Comparison of ENCODE assay signal across 18 cellular contexts in genomic region chr15:74191798-74192197, GRCh38. TPM values are rescaled to one million over a fixed set of nuclear protein-coding genes. Genes with fewer than 3 reads are reported as not detected.
DNase-seq lines count a peak whose midpoint lies in the region; ATAC-seq, FAIRE-seq and TF ChIP-seq lines count a peak whose summit lies in the region.
"Had no signal": no experiment of that assay in that cellular context is flagged by ENCODE, and none has a peak within 500 bp of the region (broad histone marks: within the 10 kb centered on the region; RNA-seq: fewer than 3 reads in every experiment).

No MANE protein-coding gene starts in this region.

- intact Hi-C loops in HepG2 (cut with micrococcal nuclease; ENCODE audit: unreplicated experiment) = no loop called here
- intact Hi-C loops in right lobe of liver (cut with DNase I) = no loop called here
- intact Hi-C loops in K562 (cut with micrococcal nuclease) = no loop called here

- H3K4me1 ChIP-seq in HepG2 (ENCODE audit: insufficient read depth, low read length) (0 out of 2 replicates have a peak, but pooled peaks cover 8% of the 10 kb centered on the region), right lobe of liver (no peaks in the 10 kb centered on the region), K562 (replicated peaks in 1 of 2; ENCODE audit: control insufficient read depth in 2 of 2, insufficient read depth in 2 of 2, low read length in 2 of 2) (no peaks in the 10 kb centered on the region), neuronal stem cell (ENCODE audit: control insufficient read depth in 2 of 2, insufficient read depth in 1 of 2, low read depth in 1 of 2, low read length in 2 of 2) (peaks cover 13 to 14% of the 10 kb centered on the region in 2 donors)

- H2BK12ac ChIP-seq in neuronal stem cell (ENCODE audit: low read length) = no peak overlapping the region

- CTCF ChIA-PET in HepG2 (lab: Yijun Ruan, JAX; ENCODE audit: low intra/inter-chr PET ratio, low total read pairs) (no interaction called here), K562 (lab: Yijun Ruan, JAX; ENCODE audit: low intra/inter-chr PET ratio) (no interaction called here)

- TF ChIP-seq CTCF in HepG2 (CRISPR knock-in tag; IDR thresholded peaks at IDR 0.05) (no peak), right lobe of liver (IDR thresholded peaks at IDR 0.05) (no peak), K562 (IDR thresholded peaks at IDR 0.05 in 2 of 3, conservative IDR thresholded peaks at IDR 0.05 in 1 of 3; ENCODE audit: insufficient read depth in 2 of 3, low read depth in 1 of 3, low read length in 3 of 3) (no peak)

- H3K9ac ChIP-seq in HepG2 (ENCODE audit: insufficient read depth, low read depth, low read length) (no peak overlapping the region), K562 (ENCODE audit: insufficient read depth in 1 of 2, low read depth in 2 of 2, low read length in 2 of 2) (no peak overlapping the region), neuronal stem cell (ENCODE audit: low read depth, low read length, poor library complexity) (no peak overlapping the region)

- H3K9me1 ChIP-seq in K562 (ENCODE audit: control insufficient read depth, insufficient read depth, low read length) = no peaks in the 10 kb centered on the region

- H3K18ac ChIP-seq in neuronal stem cell (ENCODE audit: low read length) = peak overlapping the region; percentile 93

- H3K14ac ChIP-seq in neuronal stem cell (ENCODE audit: low read length) = no peak overlapping the region

- no peak overlapping the region for H2AK5ac ChIP-seq in neuronal stem cell (ENCODE audit: low read depth, low read length)

- no peak overlapping the region for H3K23ac ChIP-seq in neuronal stem cell (ENCODE audit: low read depth, low read length, poor library complexity)

- no peak overlapping the region for H3K4ac ChIP-seq in neuronal stem cell (ENCODE audit: low read length)

- H3K36me3 ChIP-seq in HepG2 (replicated peaks in 1 of 2; ENCODE audit: control insufficient read depth in 1 of 2, insufficient read depth in 2 of 2, low read length in 2 of 2) (no peaks in the 10 kb centered on the region), right lobe of liver (no peaks in the 10 kb centered on the region), K562 (ENCODE audit: control insufficient read depth, insufficient read depth, low read length) (no peaks in the 10 kb centered on the region), neuronal stem cell (replicated peaks in 1 of 2; ENCODE audit: control insufficient read depth in 2 of 2, insufficient read depth in 2 of 2, low read length in 2 of 2) (peaks cover 0 to 58% of the 10 kb centered on the region in 2 donors)
- H3K36me3 ChIP-seq: SJSA1 had no signal

- TF ChIP-seq POLR2A in HepG2 (IDR thresholded peaks at IDR 0.05; ENCODE audit: insufficient read depth in 1 of 2, low read depth in 2 of 2, low read length in 2 of 2) = no peak
- TF ChIP-seq POLR2A in right lobe of liver (IDR thresholded peaks at IDR 0.05) = no peak
- no peak for TF ChIP-seq POLR2A in K562 (conservative IDR thresholded peaks at IDR 0.05)

- in situ Hi-C loops in HepG2 (cut with HindIII; ENCODE audit: extremely low pct_ligation_motif_present, low pct_unique_long_range_greater_than_20kb) = no loop called here
- in situ Hi-C loops in K562 (cut with MboI) = no loop called here

- H3K4me2 ChIP-seq in HepG2 (ENCODE audit: low read depth, low read length) (no peak overlapping the region), K562 (ENCODE audit: insufficient read depth, low read length) (no peak overlapping the region), neuronal stem cell (ENCODE audit: insufficient read depth, low read length, poor library complexity, severe bottlenecking) (no peak overlapping the region)

- H4K20me1 ChIP-seq in HepG2 (ENCODE audit: insufficient read depth, low read length) = no peaks in the 10 kb centered on the region
- 0 out of 2 replicates have a peak, but pooled peaks cover 14% of the 10 kb centered on the region for H4K20me1 ChIP-seq in K562 (replicated peaks; ENCODE audit: control insufficient read depth, insufficient read depth, low read length)

- H3K27me3 ChIP-seq in HepG2 (ENCODE audit: control insufficient read depth in 1 of 2, insufficient read depth in 2 of 2, low read length in 2 of 2) (no peaks in the 10 kb centered on the region), right lobe of liver (no peaks in the 10 kb centered on the region), K562 (ENCODE audit: control insufficient read depth in 2 of 2, insufficient read depth in 2 of 2, low read length in 2 of 2) (peaks cover 0 to 68% of the 10 kb centered on the region in 2 experiments; a peak in 3 of 5 replicates), neuronal stem cell (ENCODE audit: control insufficient read depth in 3 of 3, insufficient read depth in 3 of 3, low read depth in 1 of 3, low read length in 3 of 3) (no peaks in the 10 kb centered on the region)
- H3K27me3 ChIP-seq: SJSA1 had no signal

- no peaks in the 10 kb centered on the region for H3K9me3 ChIP-seq in HepG2 (ENCODE audit: low read length)
- H3K9me3 ChIP-seq in right lobe of liver = no peaks in the 10 kb centered on the region
- no peaks in the 10 kb centered on the region for H3K9me3 ChIP-seq in K562 (replicated peaks; ENCODE audit: control insufficient read depth, insufficient read depth, low read depth, low read length)
- no peaks in the 10 kb centered on the region for H3K9me3 ChIP-seq in neuronal stem cell (replicated peaks in 1 of 2; ENCODE audit: control insufficient read depth in 2 of 2, insufficient read depth in 1 of 2, low read depth in 1 of 2, low read length in 2 of 2)
- H3K9me3 ChIP-seq: SJSA1 had no signal

- H3K4me3 ChIP-seq in HepG2 (replicated peaks in 1 of 3; ENCODE audit: insufficient read depth in 1 of 3, low read depth in 2 of 3, low read length in 3 of 3) (no peak overlapping the region), right lobe of liver (no peak overlapping the region), K562 (no peak overlapping the region), neuronal stem cell (ENCODE audit: low read length in 2 of 2) (no peak overlapping the region)
- H3K4me3 ChIP-seq: SJSA1 had no signal

- POLR2A ChIA-PET in HepG2 (lab: Yijun Ruan, JAX) = no interaction called here
- POLR2A ChIA-PET in K562 (lab: Yijun Ruan, JAX) = no interaction called here

- TF ChIP-seq RAD21 in HepG2 (CRISPR knock-in tag; IDR thresholded peaks at IDR 0.05) = no peak
- no peak for TF ChIP-seq RAD21 in K562 (CRISPR knock-in tag; conservative IDR thresholded peaks at IDR 0.05 in 1 of 2, IDR thresholded peaks at IDR 0.05 in 1 of 2)

- no peak for DNase-seq in HepG2 (ENCODE audit: low spot score)
- DNase-seq in right lobe of liver = no peak
- DNase-seq in K562 (ENCODE audit: extremely low read depth in 1 of 4, low spot score in 3 of 4) = no peak
- DNase-seq in neuronal stem cell (ENCODE audit: low spot score) = no peak
- DNase-seq in NCI-H446 (lab: John Stamatoyannopoulos, UW) = no peak
- no peak for DNase-seq in middle frontal gyrus (ENCODE audit: extremely low spot score, low spot score)
- DNase-seq: C1 segment of cervical spinal cord, DND-41, H9, NCI-H1417, NCI-H187 treated with DMSO at 0.1 percent for 48 hours, NCI-H345, NCI-H69 had no signal

- BruUV-seq in HepG2 (replicated peaks; lab: Mats Ljungman, UMichigan) (no TSS peak), K562 (replicated peaks; lab: Mats Ljungman, UMichigan) (no TSS peak)

- no peak for FAIRE-seq in HepG2 (lab: Jason Lieb, UNC)
- no peak for FAIRE-seq in K562 (lab: Jason Lieb, UNC)

- H3K79me1 ChIP-seq in neuronal stem cell (ENCODE audit: low read depth, low read length) = no peaks in the 10 kb centered on the region

- H4K8ac ChIP-seq in neuronal stem cell (ENCODE audit: low read depth, low read length) = no peak overlapping the region

- H2BK5ac ChIP-seq in neuronal stem cell (ENCODE audit: low read length) = peak overlapping the region; percentile 80

- TF ChIP-seq EP300 in HepG2 (IDR thresholded peaks at IDR 0.05; ENCODE audit: low read depth in 2 of 2, low read length in 2 of 2) (no peak), HepG2 (CRISPR knock-in tag; IDR thresholded peaks at IDR 0.05; ENCODE audit: borderline replicate concordance) (no peak), K562 (IDR thresholded peaks at IDR 0.05; ENCODE audit: low read length) (no peak)

- no peak for ATAC-seq in HepG2
- ATAC-seq in right lobe of liver = no peak
- ATAC-seq in K562 = no peak
- ATAC-seq in GM18520 (IDR thresholded peaks at IDR 0.05; ENCODE audit: unreplicated experiment) = no peak

- H3K27ac ChIP-seq in HepG2 (ENCODE audit: extremely low read length, insufficient read depth, low read length) (no peak overlapping the region), right lobe of liver (no peak overlapping the region), K562 (ENCODE audit: extremely low read depth, low read depth, low read length) (no peak overlapping the region), neuronal stem cell (replicated peaks; ENCODE audit: low read length) (no peak overlapping the region)
- H3K27ac ChIP-seq: SJSA1 had no signal

- H2BK120ac ChIP-seq in neuronal stem cell (ENCODE audit: low read depth, low read length) = no peak overlapping the region

- H2AFZ ChIP-seq in HepG2 (ENCODE audit: low read length) = no peak overlapping the region
- no peak overlapping the region for H2AFZ ChIP-seq in K562 (ENCODE audit: low read depth, low read length)
- H2AFZ ChIP-seq in neuronal stem cell (ENCODE audit: low read length) = no peak overlapping the region

- H2BK15ac ChIP-seq in neuronal stem cell (ENCODE audit: low read length) = peak overlapping the region; percentile 9

- 37% methylated on average over 3 of the region's 3 CpGs for WGBS in HepG2 (ENCODE audit: low lambda C conversion rate)
- WGBS in right lobe of liver (ENCODE audit: insufficient coverage, low coverage, low lambda C conversion rate, missing lambda C conversion rate) = 8% methylated on average over 2 of the region's 3 CpGs
- WGBS in K562 (ENCODE audit: insufficient coverage, low coverage, missing lambda C conversion rate) = 0% methylated on average over 3 of the region's 3 CpGs
- WGBS in neuronal stem cell (ENCODE audit: extremely low coverage in 2 of 2, insufficient read length in 2 of 2, insufficient replicate concordance in 1 of 2), 2 donors = no CpG with 5 or more reads among the region's 3 CpGs

- H3K79me2 ChIP-seq in HepG2 (ENCODE audit: insufficient read depth, low read length) (no peaks in the 10 kb centered on the region), K562 (ENCODE audit: control insufficient read depth, insufficient read depth, low read length) (no peaks in the 10 kb centered on the region)

- H4K91ac ChIP-seq in neuronal stem cell (ENCODE audit: low read depth, low read length, poor library complexity) = no peak overlapping the region

RNA-seq across cellular contexts. Expression of gene STRA6, which starts 10.8 kb away (rescaled TPM):
- total RNA-seq in HepG2 (2016; rRNA removed; fragmentation: Illumina TruSeq; extraction: Trizol) = 0.81 and 2.1 TPM in 2 replicates
- total RNA-seq in HepG2 (2016; cell fraction: cytosol; rRNA removed; fragmentation: Illumina TruSeq; extraction: Trizol; ENCODE audit: low read depth) = 0.81 and 1.1 TPM in 2 replicates
- 0.77 and 3.1 TPM in 2 replicates for total RNA-seq in HepG2 (2016; cell fraction: insoluble cytoplasmic fraction; rRNA removed; fragmentation: Illumina TruSeq; extraction: Trizol)
- total RNA-seq in HepG2 (2016; cell fraction: membrane; rRNA removed; fragmentation: Illumina TruSeq; extraction: Trizol) = 0.83 and 1.1 TPM in 2 replicates
- total RNA-seq in HepG2 (2016; cell fraction: nucleus; rRNA removed; fragmentation: Illumina TruSeq; extraction: Trizol) = 2.8 and 4.4 TPM in 2 replicates
- 1.6 TPM in 2 replicates for polyA plus RNA-seq in HepG2 (2011; rRNA removed)
- polyA plus RNA-seq in HepG2 (2011; cell fraction: cytosol; rRNA removed) = 0.79 and 1.0 TPM in 2 replicates
- polyA plus RNA-seq in HepG2 (2011; cell fraction: nucleus; rRNA removed) = 5.5 and 10.9 TPM in 2 replicates
- polyA plus RNA-seq in HepG2 (2012) = 0.88 and 1.1 TPM in 2 replicates
- 0.44 and 0.51 TPM in 2 replicates for polyA plus RNA-seq in HepG2 (2016; cell fraction: cytosol; fragmentation: Illumina TruSeq; extraction: Trizol; ENCODE audit: low read depth)
- polyA plus RNA-seq in HepG2 (2016; cell fraction: insoluble cytoplasmic fraction; fragmentation: Illumina TruSeq; extraction: Trizol; ENCODE audit: low read depth) = 0.60 and 2.1 TPM in 2 replicates
- polyA plus RNA-seq in HepG2 (2016; cell fraction: membrane; fragmentation: Illumina TruSeq; extraction: Trizol; ENCODE audit: low read depth) = 0.18 and 0.78 TPM in 2 replicates
- 6.0 and 6.9 TPM in 2 replicates for polyA plus RNA-seq in HepG2 (2016; cell fraction: nucleus; fragmentation: Illumina TruSeq; extraction: Trizol; ENCODE audit: insufficient read depth, low read depth)
- 2.4 and 2.8 TPM in 2 replicates for polyA minus RNA-seq in HepG2 (2011; rRNA and poly(A)+ RNA removed; ENCODE audit: low replicate concordance)
- 0.59 and 1.4 TPM in 2 replicates for polyA minus RNA-seq in HepG2 (2011; cell fraction: cytosol; rRNA and poly(A)+ RNA removed)
- 2.2 and 4.2 TPM in 2 replicates for polyA minus RNA-seq in HepG2 (2011; cell fraction: nucleus; rRNA and poly(A)+ RNA removed)
- under 1 TPM in 1 of 6 experiments, not detected in 5; 0.12 TPM for total RNA-seq in right lobe of liver
- 1.6 and 8.9 TPM in 2 replicates for total RNA-seq in K562 (2011; cell fraction: chromatin; rRNA removed; ENCODE audit: low replicate concordance)
- total RNA-seq in K562 (2011; cell fraction: nucleolus; rRNA removed) = 1.8 and 6.5 TPM in 2 replicates
- 1.6 and 3.4 TPM in 2 replicates for total RNA-seq in K562 (2011; cell fraction: nucleoplasm; rRNA removed)
- 0.33 TPM in 1 of 2 replicates, not detected in the other for total RNA-seq in K562 (2014; rRNA removed)
- total RNA-seq in K562 (2014; rRNA removed; fragmentation: Illumina TruSeq; extraction: Trizol) = 0.18 TPM in 1 of 2 replicates, not detected in the other
- total RNA-seq in K562 (2015; rRNA removed; fragmentation: Illumina TruSeq; extraction: Trizol) = 0.43 and 0.60 TPM in 2 replicates
- 0.38 and 0.47 TPM in 2 replicates for total RNA-seq in K562 (2021)
- 1.9 and 2.0 TPM in 2 replicates for polyA plus RNA-seq in K562 (2011; rRNA removed)
- 0.97 and 2.3 TPM in 2 replicates for polyA plus RNA-seq in K562 (2011; cell fraction: cytosol; rRNA removed)
- 6.6 and 12.5 TPM in 2 replicates for polyA plus RNA-seq in K562 (2011; cell fraction: nucleus; rRNA removed)
- 0.30 and 0.50 TPM in 2 replicates for polyA plus RNA-seq in K562 (2012)
- polyA plus RNA-seq in K562 (2014; fragmentation: Illumina TruSeq; extraction: Trizol) = 0.28 and 0.40 TPM in 2 replicates
- under 1 TPM in 1 of 2 experiments, not detected in 1; 0.04 TPM for polyA plus RNA-seq in K562 (2014; fragmentation: Nextera tagmentation; extraction: Ambion mirVana)
- 0.43 and 0.65 TPM in 2 replicates for polyA plus RNA-seq in K562 (2014; rRNA removed)
- polyA minus RNA-seq in K562 (2011; rRNA and poly(A)+ RNA removed) = 1.0 and 1.6 TPM in 2 replicates
- polyA minus RNA-seq in K562 (2011; cell fraction: cytosol; rRNA and poly(A)+ RNA removed) = 0.29 TPM in 1 of 2 replicates, not detected in the other
- polyA minus RNA-seq in K562 (2011; cell fraction: nucleus; rRNA and poly(A)+ RNA removed) = 4.9 and 5.9 TPM in 2 replicates
- polyA plus RNA-seq in neuronal stem cell (2013, experiment 1 of 2) = 3.9 TPM
- polyA plus RNA-seq in neuronal stem cell (2013, experiment 2 of 2) = 3.4 TPM
- polyA plus RNA-seq: IgD-negative memory B cell had no signal

RNA-seq across cellular contexts. Expression of gene ISLR, which starts 18.3 kb away (rescaled TPM):
- total RNA-seq in HepG2 (2016; rRNA removed; fragmentation: Illumina TruSeq; extraction: Trizol) = not detected in 2 replicates
- not detected in 2 replicates for total RNA-seq in HepG2 (2016; cell fraction: cytosol; rRNA removed; fragmentation: Illumina TruSeq; extraction: Trizol; ENCODE audit: low read depth)
- total RNA-seq in HepG2 (2016; cell fraction: insoluble cytoplasmic fraction; rRNA removed; fragmentation: Illumina TruSeq; extraction: Trizol) = not detected in 2 replicates
- total RNA-seq in HepG2 (2016; cell fraction: membrane; rRNA removed; fragmentation: Illumina TruSeq; extraction: Trizol) = not detected in 2 replicates
- total RNA-seq in HepG2 (2016; cell fraction: nucleus; rRNA removed; fragmentation: Illumina TruSeq; extraction: Trizol) = not detected in 2 replicates
- polyA plus RNA-seq in HepG2 (2011; rRNA removed) = not detected in 2 replicates
- polyA plus RNA-seq in HepG2 (2011; cell fraction: cytosol; rRNA removed) = not detected in 2 replicates
- polyA plus RNA-seq in HepG2 (2011; cell fraction: nucleus; rRNA removed) = not detected in 2 replicates
- not detected in 2 replicates for polyA plus RNA-seq in HepG2 (2012)
- not detected in 2 replicates for polyA plus RNA-seq in HepG2 (2016; cell fraction: cytosol; fragmentation: Illumina TruSeq; extraction: Trizol; ENCODE audit: low read depth)
- polyA plus RNA-seq in HepG2 (2016; cell fraction: insoluble cytoplasmic fraction; fragmentation: Illumina TruSeq; extraction: Trizol; ENCODE audit: low read depth) = not detected in 2 replicates
- polyA plus RNA-seq in HepG2 (2016; cell fraction: membrane; fragmentation: Illumina TruSeq; extraction: Trizol; ENCODE audit: low read depth) = not detected in 2 replicates
- not detected in 2 replicates for polyA plus RNA-seq in HepG2 (2016; cell fraction: nucleus; fragmentation: Illumina TruSeq; extraction: Trizol; ENCODE audit: insufficient read depth, low read depth)
- polyA minus RNA-seq in HepG2 (2011; rRNA and poly(A)+ RNA removed; ENCODE audit: low replicate concordance) = not detected in 2 replicates
- polyA minus RNA-seq in HepG2 (2011; cell fraction: cytosol; rRNA and poly(A)+ RNA removed) = not detected in 2 replicates
- polyA minus RNA-seq in HepG2 (2011; cell fraction: nucleus; rRNA and poly(A)+ RNA removed) = not detected in 2 replicates
- total RNA-seq in right lobe of liver = 1 to 10 TPM; 1.5 to 9.9 (median 2.6) TPM
- total RNA-seq in K562 (2011; cell fraction: chromatin; rRNA removed; ENCODE audit: low replicate concordance) = not detected in 2 replicates
- total RNA-seq in K562 (2011; cell fraction: nucleolus; rRNA removed) = not detected in 2 replicates
- not detected in 2 replicates for total RNA-seq in K562 (2011; cell fraction: nucleoplasm; rRNA removed)
- not detected in 2 replicates for total RNA-seq in K562 (2014; rRNA removed)
- total RNA-seq in K562 (2014; rRNA removed; fragmentation: Illumina TruSeq; extraction: Trizol) = not detected in 2 replicates
- total RNA-seq in K562 (2015; rRNA removed; fragmentation: Illumina TruSeq; extraction: Trizol) = not detected in 2 replicates
- not detected in 2 replicates for total RNA-seq in K562 (2021)
- polyA plus RNA-seq in K562 (2011; rRNA removed) = not detected in 2 replicates
- polyA plus RNA-seq in K562 (2011; cell fraction: cytosol; rRNA removed) = 0.04 TPM in 1 of 2 replicates, not detected in the other
- not detected in 2 replicates for polyA plus RNA-seq in K562 (2011; cell fraction: nucleus; rRNA removed)
- not detected in 2 replicates for polyA plus RNA-seq in K562 (2012)
- not detected in 2 replicates for polyA plus RNA-seq in K562 (2014; fragmentation: Illumina TruSeq; extraction: Trizol)
- polyA plus RNA-seq in K562 (2014; fragmentation: Nextera tagmentation; extraction: Ambion mirVana) = not detected
- not detected in 2 replicates for polyA plus RNA-seq in K562 (2014; rRNA removed)
- not detected in 2 replicates for polyA minus RNA-seq in K562 (2011; rRNA and poly(A)+ RNA removed)
- not detected in 2 replicates for polyA minus RNA-seq in K562 (2011; cell fraction: cytosol; rRNA and poly(A)+ RNA removed)
- not detected in 2 replicates for polyA minus RNA-seq in K562 (2011; cell fraction: nucleus; rRNA and poly(A)+ RNA removed)
- polyA plus RNA-seq in neuronal stem cell (2013, experiment 1 of 2) = 0.56 TPM
- 0.73 TPM for polyA plus RNA-seq in neuronal stem cell (2013, experiment 2 of 2)
- total RNA-seq: HT-29, SJSA1 had no signal
- polyA plus RNA-seq: IgD-negative memory B cell had no signal

RNA-seq across cellular contexts. Expression of gene CCDC33, which starts 44.3 kb away (rescaled TPM):
- total RNA-seq in HepG2 (2016; rRNA removed; fragmentation: Illumina TruSeq; extraction: Trizol) (not detected in 2 replicates), right lobe of liver (not detected), K562 (2014; rRNA removed) (not detected in 2 replicates), K562 (2014; rRNA removed; fragmentation: Illumina TruSeq; extraction: Trizol) (not detected in 2 replicates), K562 (2015; rRNA removed; fragmentation: Illumina TruSeq; extraction: Trizol) (not detected in 2 replicates), K562 (2021) (0.13 TPM in 1 of 2 replicates, not detected in the other)
- not detected in 2 replicates for total RNA-seq in HepG2 (2016; cell fraction: cytosol; rRNA removed; fragmentation: Illumina TruSeq; extraction: Trizol; ENCODE audit: low read depth)
- total RNA-seq in HepG2 (2016; cell fraction: insoluble cytoplasmic fraction; rRNA removed; fragmentation: Illumina TruSeq; extraction: Trizol) = not detected in 2 replicates
- 0.14 and 0.53 TPM in 2 replicates for total RNA-seq in HepG2 (2016; cell fraction: membrane; rRNA removed; fragmentation: Illumina TruSeq; extraction: Trizol)
- not detected in 2 replicates for total RNA-seq in HepG2 (2016; cell fraction: nucleus; rRNA removed; fragmentation: Illumina TruSeq; extraction: Trizol)
- polyA plus RNA-seq in HepG2 (2011; rRNA removed) (0.08 and 0.30 TPM in 2 replicates), K562 (2011; rRNA removed) (0.91 and 1.1 TPM in 2 replicates), K562 (2014; fragmentation: Illumina TruSeq; extraction: Trizol) (not detected in 2 replicates), K562 (2014; fragmentation: Nextera tagmentation; extraction: Ambion mirVana) (under 1 TPM; 0.15 to 0.20 TPM), K562 (2014; rRNA removed) (0.08 TPM in 1 of 2 replicates, not detected in the other)
- 0.05 and 0.09 TPM in 2 replicates for polyA plus RNA-seq in HepG2 (2011; cell fraction: cytosol; rRNA removed)
- 0.35 TPM in 1 of 2 replicates, not detected in the other for polyA plus RNA-seq in HepG2 (2011; cell fraction: nucleus; rRNA removed)
- 0.20 TPM in 1 of 2 replicates, not detected in the other for polyA plus RNA-seq in HepG2 (2012)
- polyA plus RNA-seq in HepG2 (2016; cell fraction: cytosol; fragmentation: Illumina TruSeq; extraction: Trizol; ENCODE audit: low read depth) = 0.25 and 0.37 TPM in 2 replicates
- not detected in 2 replicates for polyA plus RNA-seq in HepG2 (2016; cell fraction: insoluble cytoplasmic fraction; fragmentation: Illumina TruSeq; extraction: Trizol; ENCODE audit: low read depth)
- polyA plus RNA-seq in HepG2 (2016; cell fraction: membrane; fragmentation: Illumina TruSeq; extraction: Trizol; ENCODE audit: low read depth) = 0.37 and 0.68 TPM in 2 replicates
- polyA plus RNA-seq in HepG2 (2016; cell fraction: nucleus; fragmentation: Illumina TruSeq; extraction: Trizol; ENCODE audit: insufficient read depth, low read depth) = not detected in 2 replicates
- 0.14 TPM in 1 of 2 replicates, not detected in the other for polyA minus RNA-seq in HepG2 (2011; rRNA and poly(A)+ RNA removed; ENCODE audit: low replicate concordance)
- not detected in 2 replicates for polyA minus RNA-seq in HepG2 (2011; cell fraction: cytosol; rRNA and poly(A)+ RNA removed)
- not detected in 2 replicates for polyA minus RNA-seq in HepG2 (2011; cell fraction: nucleus; rRNA and poly(A)+ RNA removed)
- total RNA-seq in K562 (2011; cell fraction: chromatin; rRNA removed; ENCODE audit: low replicate concordance) = 0.51 and 0.76 TPM in 2 replicates
- total RNA-seq in K562 (2011; cell fraction: nucleolus; rRNA removed) = not detected in 2 replicates
- total RNA-seq in K562 (2011; cell fraction: nucleoplasm; rRNA removed) = 0.44 and 0.92 TPM in 2 replicates
- 0.32 and 0.91 TPM in 2 replicates for polyA plus RNA-seq in K562 (2011; cell fraction: cytosol; rRNA removed)
- polyA plus RNA-seq in K562 (2011; cell fraction: nucleus; rRNA removed) = 0.78 and 0.95 TPM in 2 replicates
- polyA plus RNA-seq in K562 (2012) = 0.14 and 0.17 TPM in 2 replicates
- 0.28 and 0.39 TPM in 2 replicates for polyA minus RNA-seq in K562 (2011; rRNA and poly(A)+ RNA removed)
- not detected in 2 replicates for polyA minus RNA-seq in K562 (2011; cell fraction: cytosol; rRNA and poly(A)+ RNA removed)
- polyA minus RNA-seq in K562 (2011; cell fraction: nucleus; rRNA and poly(A)+ RNA removed) = 0.67 TPM in 1 of 2 replicates, not detected in the other
- polyA plus RNA-seq in neuronal stem cell (2013, experiment 1 of 2) = 1.3 TPM
- 1.1 TPM for polyA plus RNA-seq in neuronal stem cell (2013, experiment 2 of 2)
- total RNA-seq: A673, SJSA1 had no signal
- polyA plus RNA-seq: IgD-negative memory B cell had no signal

Comparison
In these comparisons a context has a peak if more than half of its experiments do, and no peak if none do; other contexts are left out.
1. Of the 241 proteins assayed by ChIP-seq in both HepG2 and K562: peak only in HepG2: RFX5; only in K562: RFX1; in both: none; in neither: 239.